Comparison of ENCODE assay signal across 14 cellular contexts in genomic region chr9:93589688-93590087, GRCh38. TPM values are rescaled to one million over a fixed set of nuclear protein-coding genes. Genes with fewer than 3 reads are reported as not detected.
A peak's percentile ranks its signal among the peaks of the same experiment; 100 is the strongest.
DNase-seq lines count a peak whose midpoint lies in the region; ATAC-seq, FAIRE-seq and TF ChIP-seq lines count a peak whose summit lies in the region.
"Had no signal": no experiment of that assay in that cellular context is flagged by ENCODE, and none has a peak within 500 bp of the region (broad histone marks: within the 10 kb centered on the region; RNA-seq: fewer than 3 reads in every experiment).

No MANE protein-coding gene starts in this region.

- no peak overlapping the region for H3K9ac ChIP-seq in mesendoderm (ENCODE audit: low read length)

- no peaks in the 10 kb centered on the region for H3K36me3 Mint-ChIP-seq in chondrocyte (ENCODE audit: low read depth)

- H3K4me1 Mint-ChIP-seq in chondrocyte (ENCODE audit: low read depth), result peaks cover 29% of the 10 kb centered on the region

- H3K4me3 Mint-ChIP-seq in chondrocyte (ENCODE audit: unreplicated experiment), result peak overlapping the region; percentile 52

- no peak overlapping the region for H3K4ac ChIP-seq in mesendoderm (ENCODE audit: low read depth, low read length)

- peak overlapping the region; percentile 81 for H3K27ac Mint-ChIP-seq in chondrocyte (ENCODE audit: unreplicated experiment)

- no peak overlapping the region for H3K23ac ChIP-seq in mesendoderm (ENCODE audit: low read length)

- no peak for FAIRE-seq in HTR-8/SVneo (lab: Jason Lieb, UNC)

- no peak overlapping the region for H3K27ac ChIP-seq in mesendoderm (ENCODE audit: low read depth, low read length)
- H3K27ac ChIP-seq: ascending aorta, gastroesophageal sphincter had no signal

- H3K18ac ChIP-seq in mesendoderm (ENCODE audit: low read length), result no peak overlapping the region

- no peak overlapping the region for H4K8ac ChIP-seq in mesendoderm (ENCODE audit: low read depth, low read length)

- no peak overlapping the region for H2BK5ac ChIP-seq in mesendoderm (ENCODE audit: low read length)

- DNase-seq in AG10803 (ENCODE audit: low read depth), result peak; percentile 55
- DNase-seq in EL, result peak; percentile 23
- no peak for DNase-seq in chondrocyte (ENCODE audit: low spot score)
- peak; percentile 13 for DNase-seq in mesendoderm
- no peak for DNase-seq in NCI-H1105 treated with DMSO at 0.1 percent for 48 hours (lab: John Stamatoyannopoulos, UW)
- no peak for DNase-seq in LoVo (ENCODE audit: low spot score)
- DNase-seq in HTR-8/SVneo (ENCODE audit: insufficient read length, low spot score), result no peak
- DNase-seq: activated CD4-positive, CD25-positive, alpha-beta regulatory T cell; Calu3; MV-4-11; trophoblast cell had no signal

- H2BK120ac ChIP-seq in mesendoderm (ENCODE audit: low read depth, low read length), result no peak overlapping the region

- peaks cover 3% of the 10 kb centered on the region for H3K9me3 Mint-ChIP-seq in chondrocyte (ENCODE audit: low read depth)

- no peaks in the 10 kb centered on the region for H3K27me3 ChIP-seq in mesendoderm (ENCODE audit: insufficient read depth, low read length, poor library complexity)
- H3K27me3 ChIP-seq: ascending aorta, gastroesophageal sphincter had no signal

- no peak overlapping the region for H3K4me2 ChIP-seq in mesendoderm (ENCODE audit: low read length)

- ATAC-seq in GM21526 (IDR thresholded peaks at IDR 0.05; ENCODE audit: low FRiP score, unreplicated experiment), result no peak
- ATAC-seq: gastroesophageal sphincter had no signal

- TF ChIP-seq CTCF in AG10803 (conservative IDR thresholded peaks at IDR 0.05; ENCODE audit: low read length) (no peak), chondrocyte (IDR thresholded peaks at IDR 0.05) (no peak)

- peaks cover 3% of the 10 kb centered on the region for H3K79me2 ChIP-seq in mesendoderm (ENCODE audit: control insufficient read depth, insufficient read depth, low read length)

- no peak overlapping the region for H2AK5ac ChIP-seq in mesendoderm (ENCODE audit: low read length)

- no peak overlapping the region for H2BK15ac ChIP-seq in mesendoderm (replicated peaks; ENCODE audit: low read depth)

- H3K36me3 ChIP-seq in mesendoderm (ENCODE audit: control insufficient read depth, insufficient read depth, low read length), result no peaks in the 10 kb centered on the region
- H3K36me3 ChIP-seq: ascending aorta, gastroesophageal sphincter had no signal

- H3K4me3 ChIP-seq in AG10803 (ENCODE audit: low read length) (peak overlapping the region; percentile 13; the same call in 1 of the 2 replicates), mesendoderm (ENCODE audit: low read length) (no peak overlapping the region)
- H3K4me3 ChIP-seq: ascending aorta, gastroesophageal sphincter had no signal

- H3K4me1 ChIP-seq in mesendoderm (ENCODE audit: control insufficient read depth, low read depth, low read length), result no peaks in the 10 kb centered on the region

- no peaks in the 10 kb centered on the region for H3K27me3 Mint-ChIP-seq in chondrocyte (ENCODE audit: low read depth)

- WGBS in mesendoderm (ENCODE audit: extremely low coverage, insufficient coverage, low lambda C conversion rate), result no CpG with 5 or more reads among the region's 8 CpGs

- peaks cover 16% of the 10 kb centered on the region for H3K79me1 ChIP-seq in mesendoderm (ENCODE audit: low read length)

- H3K56ac ChIP-seq in mesendoderm (ENCODE audit: low read length), result no peak overlapping the region

- no peak overlapping the region for H4K5ac ChIP-seq in mesendoderm (ENCODE audit: low read length)

RNA-seq across cellular contexts. Expression of gene PHF2, which starts 13.3 kb away (rescaled TPM):
- total RNA-seq in chondrocyte, result 28.5 to 30.1 TPM (median 29.4 TPM) in 3 replicates
- polyA plus RNA-seq in mesendoderm (2013, experiment 1 of 2), result 6.5 TPM
- 7.1 TPM for polyA plus RNA-seq in mesendoderm (2013, experiment 2 of 2)

Comparison
In these comparisons a context has a peak if more than half of its experiments do, and no peak if none do; other contexts are left out.
1. DNase-seq: peak in AG10803 (single experiment), EL (single experiment) and mesendoderm (single experiment); none in chondrocyte (single experiment), NCI-H1105 treated with DMSO at 0.1 percent for 48 hours (single experiment), LoVo (single experiment) and HTR-8/SVneo (single experiment).